ENCODE assay signal across 1 cellular context in genomic region chr17:61048398-61049106, GRCh38.
TF ChIP-seq lines count a peak whose summit lies in the region.

No MANE protein-coding gene starts in this region.

TF ChIP-seq in GM12878, 131 proteins besides CTCF, POLR2A, EP300 and RAD21:
- TF ChIP-seq HSF1 (IDR thresholded peaks at IDR 0.05; ENCODE audit: low read depth, low read length), result no peak
- TF ChIP-seq PML (IDR thresholded peaks at IDR 0.05; ENCODE audit: low read length), result no peak
- no peak for TF ChIP-seq WRNIP1 (IDR thresholded peaks at IDR 0.05; ENCODE audit: borderline replicate concordance, low read depth, low read length)
- TF ChIP-seq KLF5 (IDR thresholded peaks at IDR 0.05; ENCODE audit: partially characterized antibody), result no peak
- no peak for TF ChIP-seq MEF2A (IDR thresholded peaks at IDR 0.05; ENCODE audit: insufficient read depth, low read depth, low read length)
- no peak for TF ChIP-seq CREM (IDR thresholded peaks at IDR 0.05; ENCODE audit: low read depth)
- peak; percentile 83 for TF ChIP-seq ZBTB40 (IDR thresholded peaks at IDR 0.05; ENCODE audit: borderline replicate concordance)
